ENCODE assay signal across 21 cellular contexts in the genomic region with DNA sequence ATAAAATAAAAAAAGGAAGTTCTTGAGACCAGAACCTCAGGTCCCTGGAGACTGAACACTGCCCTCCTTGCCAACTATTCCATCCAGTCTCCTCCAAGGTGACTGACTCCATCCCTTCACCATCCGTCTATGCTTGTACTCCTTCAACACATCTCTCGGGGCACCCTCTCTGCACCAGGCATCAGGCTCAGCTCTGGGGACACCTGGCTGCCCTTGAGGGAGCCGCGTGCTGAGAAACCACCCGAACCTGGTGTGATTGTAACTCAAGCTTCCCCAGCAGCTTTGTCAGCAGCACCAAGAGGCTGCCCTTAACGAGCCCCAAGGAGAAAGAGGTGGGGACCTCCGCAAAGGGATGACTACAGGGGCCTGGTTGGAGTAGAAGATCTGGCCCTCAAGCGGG. TPM values are rescaled to one million over a fixed set of nuclear protein-coding genes. Genes with fewer than 3 reads are reported as not detected.
A peak's percentile ranks its signal among the peaks of the same experiment; 100 is the strongest.
DNase-seq lines count a peak whose midpoint lies in the region; ATAC-seq and TF ChIP-seq lines count a peak whose summit lies in the region.
"Had no signal": no experiment of that assay in that cellular context is flagged by ENCODE, and none has a peak within 500 bp of the region (broad histone marks: within the 10 kb centered on the region; RNA-seq: fewer than 3 reads in every experiment).

No MANE protein-coding gene starts in this region.

- H3K79me2 ChIP-seq in trophoblast cell (ENCODE audit: control insufficient read depth, insufficient read depth, low read length, poor library complexity): no peaks in the 10 kb centered on the region

- DNase-seq in NAMALWA (ENCODE audit: low spot score) (peak; percentile 5), cerebellar cortex (ENCODE audit: low spot score) (peak; percentile 1), mesothelial cell of epicardium (ENCODE audit: low spot score in 2 of 2, unreplicated experiment in 2 of 2) (no peak), trophoblast cell (no peak)
- DNase-seq in stimulated activated effector memory CD8-positive, alpha-beta T cell treated with anti-CD3 and anti-CD28 coated beads, Interleukin-12 subunit alpha, Interleukin-12 subunit beta, amount 100 ng/mL, for 72 hours (ENCODE audit: low spot score in 2 of 2): no peak
- DNase-seq in effector memory CD4-positive, alpha-beta T cell: no peak
- DNase-seq: CD4-positive, CD25-positive, alpha-beta regulatory T cell; DMS79 treated with DMSO at 0.1 percent for 48 hours; HCEC 1CT; IMR-90; NCI-H1105 treated with DMSO at 0.1 percent for 48 hours; NCI-H1694; NCI-H2081 treated with DMSO at 0.1 percent for 48 hours; NCI-H446 treated with DMSO at 0.1 percent for 48 hours; NCI-H69; SHP77 treated with DMSO at 0.1 percent for 48 hours; SK-N-SH had no signal

- no peak overlapping the region for H3K9ac ChIP-seq in trophoblast cell (ENCODE audit: low read length)
- H3K9ac ChIP-seq: SK-N-SH had no signal

- no peak overlapping the region for H4K91ac ChIP-seq in trophoblast cell (ENCODE audit: low read depth, low read length)

- no peak overlapping the region for H2AK5ac ChIP-seq in trophoblast cell (ENCODE audit: low read length)

- H3K23ac ChIP-seq in trophoblast cell (ENCODE audit: low read length): no peak overlapping the region

- H3K79me1 ChIP-seq in trophoblast cell (ENCODE audit: low read length): no peaks in the 10 kb centered on the region

- H3K4me3 Mint-ChIP-seq in mesothelial cell of epicardium: peak overlapping the region; percentile 43
- no peak overlapping the region for H3K4me3 Mint-ChIP-seq in stimulated activated effector memory CD8-positive, alpha-beta T cell treated with anti-CD3 and anti-CD28 coated beads, Interleukin-12 subunit alpha, Interleukin-12 subunit beta, amount 100 ng/mL, for 72 hours
- H3K4me3 Mint-ChIP-seq: CD4-positive, CD25-positive, alpha-beta regulatory T cell had no signal

- no peak overlapping the region for H3K4me2 ChIP-seq in trophoblast cell (ENCODE audit: low read length)
- H3K4me2 ChIP-seq: A549, SK-N-SH had no signal

- no peak overlapping the region for H3K18ac ChIP-seq in trophoblast cell (ENCODE audit: low read length)

- no CpG with 5 or more reads among the region's 8 CpGs for WGBS in trophoblast cell (ENCODE audit: extremely low coverage, insufficient coverage, insufficient read length)

- no peak overlapping the region for H2BK12ac ChIP-seq in trophoblast cell (ENCODE audit: low read length)

- H2AFZ ChIP-seq in trophoblast cell (ENCODE audit: insufficient read depth, low read length, poor library complexity): no peak overlapping the region

- peaks cover 8% of the 10 kb centered on the region for H3K9me3 ChIP-seq in trophoblast cell (ENCODE audit: insufficient read depth, low read depth, low read length)
- no peaks in the 10 kb centered on the region for H3K9me3 ChIP-seq in effector memory CD4-positive, alpha-beta T cell (ENCODE audit: control insufficient read depth, low read length)
- H3K9me3 ChIP-seq: A549, SK-N-SH had no signal

- H3K9me3 Mint-ChIP-seq in mesothelial cell of epicardium: no peaks in the 10 kb centered on the region
- no peaks in the 10 kb centered on the region for H3K9me3 Mint-ChIP-seq in stimulated activated effector memory CD8-positive, alpha-beta T cell treated with anti-CD3 and anti-CD28 coated beads, Interleukin-12 subunit alpha, Interleukin-12 subunit beta, amount 100 ng/mL, for 72 hours

- peaks cover 92% of the 10 kb centered on the region for H3K27me3 Mint-ChIP-seq in mesothelial cell of epicardium (ENCODE audit: low read depth)

- H3K4ac ChIP-seq in trophoblast cell (ENCODE audit: low read depth, low read length): no peak overlapping the region

- peaks cover 37% of the 10 kb centered on the region for H3K27me3 ChIP-seq in trophoblast cell (ENCODE audit: insufficient read depth, low read length)
- H3K27me3 ChIP-seq in effector memory CD4-positive, alpha-beta T cell (replicated peaks; ENCODE audit: control insufficient read depth, insufficient read depth, low read length, poor library complexity, severe bottlenecking): peaks cover 5% of the 10 kb centered on the region

- no peak for TF ChIP-seq CTCF in mesothelial cell of epicardium (IDR thresholded peaks at IDR 0.05; ENCODE audit: unreplicated experiment)

- H3K14ac ChIP-seq in trophoblast cell (ENCODE audit: low read length): no peak overlapping the region

- H3K4me3 ChIP-seq in trophoblast cell (ENCODE audit: low read depth, low read length): no peak overlapping the region
- no peak overlapping the region for H3K4me3 ChIP-seq in effector memory CD4-positive, alpha-beta T cell (ENCODE audit: insufficient read depth, low read depth, low read length, poor library complexity, severe bottlenecking)
- H3K4me3 ChIP-seq: A549 had no signal

- peaks cover 12 to 14% of the 10 kb centered on the region in 2 experiments for H3K4me1 ChIP-seq in trophoblast cell (ENCODE audit: control insufficient read depth in 1 of 2, insufficient read depth in 2 of 2, low read length in 2 of 2)
- H3K4me1 ChIP-seq in effector memory CD4-positive, alpha-beta T cell (ENCODE audit: control insufficient read depth, insufficient read depth, low read length, poor library complexity, severe bottlenecking): peaks cover 5% of the 10 kb centered on the region

- H3K27ac ChIP-seq in trophoblast cell (ENCODE audit: low read depth, low read length): no peak overlapping the region
- H3K27ac ChIP-seq in effector memory CD4-positive, alpha-beta T cell (ENCODE audit: insufficient read depth, low read length, poor library complexity, severe bottlenecking): no peak overlapping the region
- H3K27ac ChIP-seq: A549, RWPE1 had no signal

- H3K36me3 ChIP-seq in trophoblast cell (ENCODE audit: control insufficient read depth in 1 of 2, insufficient read depth in 2 of 2, low read length in 2 of 2): no peaks in the 10 kb centered on the region
- no peaks in the 10 kb centered on the region for H3K36me3 ChIP-seq in effector memory CD4-positive, alpha-beta T cell (ENCODE audit: control insufficient read depth, insufficient read depth, low read length)

- peak; percentile 20 for ATAC-seq in stimulated activated effector memory CD8-positive, alpha-beta T cell treated with anti-CD3 and anti-CD28 coated beads, Interleukin-12 subunit alpha, Interleukin-12 subunit beta, amount 100 ng/mL, for 72 hours
- no peak for ATAC-seq in SK-N-SH treated with all-trans-retinoic acid at 6 μM for 48 hours

- peaks cover 4% of the 10 kb centered on the region for H3K4me1 Mint-ChIP-seq in mesothelial cell of epicardium
- peaks cover 6% of the 10 kb centered on the region for H3K4me1 Mint-ChIP-seq in stimulated activated effector memory CD8-positive, alpha-beta T cell treated with anti-CD3 and anti-CD28 coated beads, Interleukin-12 subunit alpha, Interleukin-12 subunit beta, amount 100 ng/mL, for 72 hours

- H2BK120ac ChIP-seq in trophoblast cell (ENCODE audit: insufficient read depth, low read length, poor library complexity): no peak overlapping the region

- H2BK5ac ChIP-seq in trophoblast cell (ENCODE audit: low read depth, low read length, poor library complexity): no peak overlapping the region

- no peaks in the 10 kb centered on the region for H3K36me3 Mint-ChIP-seq in mesothelial cell of epicardium
- peaks cover 5% of the 10 kb centered on the region for H3K36me3 Mint-ChIP-seq in stimulated activated effector memory CD8-positive, alpha-beta T cell treated with anti-CD3 and anti-CD28 coated beads, Interleukin-12 subunit alpha, Interleukin-12 subunit beta, amount 100 ng/mL, for 72 hours
- H3K36me3 Mint-ChIP-seq: CD4-positive, CD25-positive, alpha-beta regulatory T cell had no signal

- H4K8ac ChIP-seq in trophoblast cell (ENCODE audit: low read depth, low read length): no peak overlapping the region

- H4K12ac ChIP-seq in trophoblast cell (ENCODE audit: low read depth, low read length): no peak overlapping the region

- no peak overlapping the region for H3K27ac Mint-ChIP-seq in mesothelial cell of epicardium
- no peak overlapping the region for H3K27ac Mint-ChIP-seq in stimulated activated effector memory CD8-positive, alpha-beta T cell treated with anti-CD3 and anti-CD28 coated beads, Interleukin-12 subunit alpha, Interleukin-12 subunit beta, amount 100 ng/mL, for 72 hours
- H3K27ac Mint-ChIP-seq: CD4-positive, CD25-positive, alpha-beta regulatory T cell had no signal

TF ChIP-seq in SK-N-SH treated with all-trans-retinoic acid at 6 μM for 48 hours, 23 proteins besides CTCF, POLR2A, EP300 and RAD21 (continues in another document):
- TF ChIP-seq, protein P1, sequence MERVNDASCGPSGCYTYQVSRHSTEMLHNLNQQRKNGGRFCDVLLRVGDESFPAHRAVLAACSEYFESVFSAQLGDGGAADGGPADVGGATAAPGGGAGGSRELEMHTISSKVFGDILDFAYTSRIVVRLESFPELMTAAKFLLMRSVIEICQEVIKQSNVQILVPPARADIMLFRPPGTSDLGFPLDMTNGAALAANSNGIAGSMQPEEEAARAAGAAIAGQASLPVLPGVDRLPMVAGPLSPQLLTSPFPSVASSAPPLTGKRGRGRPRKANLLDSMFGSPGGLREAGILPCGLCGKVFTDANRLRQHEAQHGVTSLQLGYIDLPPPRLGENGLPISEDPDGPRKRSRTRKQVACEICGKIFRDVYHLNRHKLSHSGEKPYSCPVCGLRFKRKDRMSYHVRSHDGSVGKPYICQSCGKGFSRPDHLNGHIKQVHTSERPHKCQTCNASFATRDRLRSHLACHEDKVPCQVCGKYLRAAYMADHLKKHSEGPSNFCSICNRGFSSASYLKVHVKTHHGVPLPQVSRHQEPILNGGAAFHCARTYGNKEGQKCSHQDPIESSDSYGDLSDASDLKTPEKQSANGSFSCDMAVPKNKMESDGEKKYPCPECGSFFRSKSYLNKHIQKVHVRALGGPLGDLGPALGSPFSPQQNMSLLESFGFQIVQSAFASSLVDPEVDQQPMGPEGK (CRISPR knock-in tag; IDR thresholded peaks at IDR 0.05; ENCODE audit: borderline replicate concordance): no peak
- no peak for TF ChIP-seq ARNTL (CRISPR knock-in tag; IDR thresholded peaks at IDR 0.05; ENCODE audit: borderline replicate concordance, low read depth)
- TF ChIP-seq ZFP30 (CRISPR knock-in tag; IDR thresholded peaks at IDR 0.05): no peak
- no peak for TF ChIP-seq GLIS3 (CRISPR knock-in tag; IDR thresholded peaks at IDR 0.05)
- no peak for TF ChIP-seq CREB5 (CRISPR knock-in tag; IDR thresholded peaks at IDR 0.05; ENCODE audit: low read depth)
- no peak for TF ChIP-seq TOX (CRISPR knock-in tag; IDR thresholded peaks at IDR 0.05; ENCODE audit: borderline replicate concordance)

RNA-seq across cellular contexts. Expression of gene PTPN5, which starts 1.7 kb away (rescaled TPM):
- total RNA-seq in mesothelial cell of epicardium: 2.5 to 3.3 TPM (median 2.7 TPM) in 3 replicates
- 0.67 and 0.74 TPM in 2 replicates for polyA plus RNA-seq in trophoblast cell (2013)
- total RNA-seq: CD4-positive, CD25-positive, alpha-beta regulatory T cell; IMR-90 had no signal
- polyA plus RNA-seq: BJ; CD4-positive, CD25-positive, alpha-beta regulatory T cell; IMR-90; SK-N-SH had no signal

Comparison
In these comparisons a context has a peak if more than half of its experiments do, and no peak if none do; other contexts are left out.
1. DNase-seq: peak in NAMALWA (single experiment) and cerebellar cortex (single experiment); none in mesothelial cell of epicardium (0 of 2), stimulated activated effector memory CD8-positive, alpha-beta T cell treated with anti-CD3 and anti-CD28 coated beads, Interleukin-12 subunit alpha, Interleukin-12 subunit beta, amount 100 ng/mL, for 72 hours (0 of 2), trophoblast cell (0 of 2) and effector memory CD4-positive, alpha-beta T cell (0 of 3).